Comparison of ENCODE assay signal across 25 cellular contexts in genomic region chr9:33435821-33436277, GRCh38. TPM values are rescaled to one million over a fixed set of nuclear protein-coding genes. Genes with fewer than 3 reads are reported as not detected.
A peak's percentile ranks its signal among the peaks of the same experiment; 100 is the strongest.
DNase-seq lines count a peak whose midpoint lies in the region; ATAC-seq and TF ChIP-seq lines count a peak whose summit lies in the region.
"Had no signal": no experiment of that assay in that cellular context is flagged by ENCODE, and none has a peak within 500 bp of the region (broad histone marks: within the 10 kb centered on the region; RNA-seq: fewer than 3 reads in every experiment).

No MANE protein-coding gene starts in this region.

- peaks cover 13% of the 10 kb centered on the region for H3K36me3 Mint-ChIP-seq in activated CD4-positive, alpha-beta T cell treated with anti-CD3 and anti-CD28 coated beads, Interleukin-2, amount 10 ng/mL, durations not matched to agents 7 days and 5 days (ENCODE audit: low read depth)
- H3K36me3 Mint-ChIP-seq: activated naive CD8-positive, alpha-beta T cell treated with anti-CD3 and anti-CD28 coated beads, Interleukin-2, amount 10 ng/mL, durations not matched to agents 7 days and 5 days; brain; type B pancreatic cell had no signal

- H3K9me3 Mint-ChIP-seq in activated CD4-positive, alpha-beta T cell treated with anti-CD3 and anti-CD28 coated beads, Interleukin-2, amount 10 ng/mL, durations not matched to agents 7 days and 5 days, result no peaks in the 10 kb centered on the region
- H3K9me3 Mint-ChIP-seq: activated naive CD8-positive, alpha-beta T cell treated with anti-CD3 and anti-CD28 coated beads, Interleukin-2, amount 10 ng/mL, durations not matched to agents 7 days and 5 days; naive thymus-derived CD8-positive, alpha-beta T cell; T-cell; type B pancreatic cell had no signal

- H3K27ac ChIP-seq in esophagus (ENCODE audit: low read depth in 2 of 2, low read length in 1 of 2) (peak overlapping the region; percentile 83 to 89), trophoblast cell (ENCODE audit: low read depth, low read length) (no peak overlapping the region)
- H3K27ac ChIP-seq: esophagus muscularis mucosa, ovary, stomach had no signal

- H3K36me3 ChIP-seq in esophagus (ENCODE audit: control insufficient read depth in 2 of 2, insufficient read depth in 2 of 2, low read length in 1 of 2), result peaks cover 0 to 6% of the 10 kb centered on the region in 2 donors
- H3K36me3 ChIP-seq in trophoblast cell (ENCODE audit: control insufficient read depth in 1 of 2, insufficient read depth in 2 of 2, low read length in 2 of 2), result no peaks in the 10 kb centered on the region
- no peaks in the 10 kb centered on the region for H3K36me3 ChIP-seq in mucosa of descending colon (ENCODE audit: low read depth)
- H3K36me3 ChIP-seq: esophagus muscularis mucosa, ovary, right atrium auricular region had no signal

- peak overlapping the region; percentile 23 for H2BK12ac ChIP-seq in trophoblast cell (ENCODE audit: low read length)

- H3K27me3 ChIP-seq in esophagus (ENCODE audit: control insufficient read depth in 1 of 2, insufficient read depth in 2 of 2, low read length in 2 of 2) (no peaks in the 10 kb centered on the region), trophoblast cell (ENCODE audit: insufficient read depth, low read length) (no peaks in the 10 kb centered on the region)
- H3K27me3 ChIP-seq: ovary, right atrium auricular region, stomach had no signal

- H2AK5ac ChIP-seq in trophoblast cell (ENCODE audit: low read length), result no peak overlapping the region

- H3K4me3 ChIP-seq in esophagus (ENCODE audit: low read depth in 1 of 2, low read length in 2 of 2), result no peak overlapping the region
- no peak overlapping the region for H3K4me3 ChIP-seq in trophoblast cell (ENCODE audit: low read depth, low read length)
- H3K4me3 ChIP-seq in mucosa of descending colon, result no peak overlapping the region
- H3K4me3 ChIP-seq: esophagus muscularis mucosa, ovary, right atrium auricular region, stomach had no signal

- POLR2A ChIA-PET in activated CD4-positive, alpha-beta T cell treated with anti-CD3 and anti-CD28 coated beads, Interleukin-2, amount 10 ng/mL, durations not matched to agents 7 days and 5 days (lab: Charles Lee), result no interaction called here

- H3K23ac ChIP-seq in trophoblast cell (ENCODE audit: low read length), result no peak overlapping the region

- H3K4me1 ChIP-seq in esophagus (ENCODE audit: control insufficient read depth in 2 of 2, insufficient read depth in 2 of 2, low read length in 1 of 2) (peaks cover 4 to 31% of the 10 kb centered on the region in 2 donors), trophoblast cell (ENCODE audit: control insufficient read depth in 1 of 2, insufficient read depth in 2 of 2, low read length in 2 of 2) (peaks cover 16% of the 10 kb centered on the region in 2 experiments), mucosa of descending colon (ENCODE audit: low read depth) (no peaks in the 10 kb centered on the region)

- no peak for TF ChIP-seq CTCF in mucosa of descending colon (IDR thresholded peaks at IDR 0.05)

- H2BK120ac ChIP-seq in trophoblast cell (ENCODE audit: insufficient read depth, low read length, poor library complexity), result no peak overlapping the region

- CTCF ChIA-PET in activated CD4-positive, alpha-beta T cell treated with anti-CD3 and anti-CD28 coated beads, Interleukin-2, amount 10 ng/mL, durations not matched to agents 7 days and 5 days (lab: Charles Lee), result interaction anchor here (1.0 to 7.2 kb wide), 3 partner anchors 19 to 31 kb away, joined by 3 to 38 read pairs (median 6); no protein-coding TSS in a partner anchor

- H3K9me3 ChIP-seq in esophagus (ENCODE audit: control insufficient read depth in 2 of 2, insufficient read depth in 1 of 2, low read depth in 1 of 2, low read length in 1 of 2) (no peaks in the 10 kb centered on the region), trophoblast cell (ENCODE audit: insufficient read depth, low read depth, low read length) (no peaks in the 10 kb centered on the region), mucosa of descending colon (no peaks in the 10 kb centered on the region)
- H3K9me3 ChIP-seq: esophagus muscularis mucosa, ovary, right atrium auricular region, stomach had no signal

- no peak overlapping the region for H3K18ac ChIP-seq in trophoblast cell (ENCODE audit: low read length)

- H3K4ac ChIP-seq in trophoblast cell (ENCODE audit: low read depth, low read length), result no peak overlapping the region

- DNase-seq in activated CD4-positive, alpha-beta T cell treated with anti-CD3 and anti-CD28 coated beads, Interleukin-2, amount 10 ng/mL, durations not matched to agents 7 days and 5 days, result no peak
- no peak for DNase-seq in activated CD4-positive, alpha-beta T cell treated with anti-CD3 and anti-CD28 coated beads for 4 hours
- DNase-seq in NCI-H82 treated with DMSO at 0.1 percent for 48 hours (lab: John Stamatoyannopoulos, UW; ENCODE audit: unreplicated experiment), result peak; percentile 89
- DNase-seq in trophoblast cell, result peak in 1 of 2 donors; percentile 14
- no peak for DNase-seq in mucosa of descending colon
- no peak for DNase-seq in SW 1271 (lab: John Stamatoyannopoulos, UW)
- DNase-seq in DMS153 (lab: John Stamatoyannopoulos, UW), result no peak
- DNase-seq: activated CD8-positive, alpha-beta memory T cell treated with anti-CD3 and anti-CD28 coated beads, Interleukin-2, amount 50 U/mL, for 48 hours; activated effector memory CD4-positive, alpha-beta T cell treated with Interleukin-2 at 50 U/mL for 16 hours; activated naive CD8-positive, alpha-beta T cell treated with anti-CD3 and anti-CD28 coated beads, Interleukin-2, amount 10 ng/mL, durations not matched to agents 7 days and 5 days; C1 segment of cervical spinal cord; effector CD8-positive, alpha-beta T cell; GDM1; KBM-7; NCI-H1694; ovary; stomach; T-cell had no signal

- peaks cover 51% of the 10 kb centered on the region for H3K4me1 Mint-ChIP-seq in activated CD4-positive, alpha-beta T cell treated with anti-CD3 and anti-CD28 coated beads, Interleukin-2, amount 10 ng/mL, durations not matched to agents 7 days and 5 days

- peak overlapping the region; percentile 58 for H3K27ac Mint-ChIP-seq in activated CD4-positive, alpha-beta T cell treated with anti-CD3 and anti-CD28 coated beads, Interleukin-2, amount 10 ng/mL, durations not matched to agents 7 days and 5 days
- H3K27ac Mint-ChIP-seq: activated naive CD8-positive, alpha-beta T cell treated with anti-CD3 and anti-CD28 coated beads, Interleukin-2, amount 10 ng/mL, durations not matched to agents 7 days and 5 days; T-cell; type B pancreatic cell had no signal

- no peak overlapping the region for H3K4me3 Mint-ChIP-seq in activated CD4-positive, alpha-beta T cell treated with anti-CD3 and anti-CD28 coated beads, Interleukin-2, amount 10 ng/mL, durations not matched to agents 7 days and 5 days
- H3K4me3 Mint-ChIP-seq: activated naive CD8-positive, alpha-beta T cell treated with anti-CD3 and anti-CD28 coated beads, Interleukin-2, amount 10 ng/mL, durations not matched to agents 7 days and 5 days; brain; naive thymus-derived CD8-positive, alpha-beta T cell; T-cell; type B pancreatic cell had no signal

- no peaks in the 10 kb centered on the region for H3K79me1 ChIP-seq in trophoblast cell (ENCODE audit: low read length)

- intact Hi-C loops in mucosa of descending colon (cut with DNase I, micrococcal nuclease), result no loop called here

- H4K8ac ChIP-seq in trophoblast cell (ENCODE audit: low read depth, low read length), result no peak overlapping the region

- no peak overlapping the region for H4K91ac ChIP-seq in trophoblast cell (ENCODE audit: low read depth, low read length)

- WGBS in esophagus, 2 donors, result 61 to 64% methylated on average over 8 of the region's 8 CpGs
- WGBS in trophoblast cell (ENCODE audit: extremely low coverage, insufficient coverage, insufficient read length), result no CpG with 5 or more reads among the region's 8 CpGs

- no peaks in the 10 kb centered on the region for H3K79me2 ChIP-seq in trophoblast cell (ENCODE audit: control insufficient read depth, insufficient read depth, low read length, poor library complexity)

- H2BK5ac ChIP-seq in trophoblast cell (ENCODE audit: low read depth, low read length, poor library complexity), result no peak overlapping the region

- no peak overlapping the region for H3K9ac ChIP-seq in trophoblast cell (ENCODE audit: low read length)

- no peak for ATAC-seq in mucosa of descending colon
- ATAC-seq: naive thymus-derived CD8-positive, alpha-beta T cell; T-cell had no signal

- H3K14ac ChIP-seq in trophoblast cell (ENCODE audit: low read length), result no peak overlapping the region

- no peak overlapping the region for H3K4me2 ChIP-seq in trophoblast cell (ENCODE audit: low read length)

- no peaks in the 10 kb centered on the region for H3K27me3 Mint-ChIP-seq in activated CD4-positive, alpha-beta T cell treated with anti-CD3 and anti-CD28 coated beads, Interleukin-2, amount 10 ng/mL, durations not matched to agents 7 days and 5 days
- H3K27me3 Mint-ChIP-seq: activated naive CD8-positive, alpha-beta T cell treated with anti-CD3 and anti-CD28 coated beads, Interleukin-2, amount 10 ng/mL, durations not matched to agents 7 days and 5 days; T-cell; type B pancreatic cell had no signal

- no peak overlapping the region for H2AFZ ChIP-seq in trophoblast cell (ENCODE audit: insufficient read depth, low read length, poor library complexity)

- H4K12ac ChIP-seq in trophoblast cell (ENCODE audit: low read depth, low read length), result no peak overlapping the region

RNA-seq across cellular contexts. Expression of gene AQP3, which starts 11.5 kb away (rescaled TPM):
- total RNA-seq in activated CD4-positive, alpha-beta T cell treated with anti-CD3 and anti-CD28 coated beads, Interleukin-2, amount 10 ng/mL, durations not matched to agents 7 days and 5 days, result 100 to 1,000 TPM; 190 to 194 TPM
- 1,000 to 10,000 TPM in 1 of 2 donors, 100 to 1,000 TPM in 1; 933 to 1,009 TPM for polyA plus RNA-seq in esophagus
- 10.4 and 11.8 TPM in 2 replicates for polyA plus RNA-seq in trophoblast cell (2013)
- 1 to 10 TPM; 2.6 to 8.3 (median 3.9) TPM for total RNA-seq in mucosa of descending colon

RNA-seq across cellular contexts. Expression of gene AQP7, which starts 33.5 kb away (rescaled TPM):
- under 1 TPM; 0.23 to 0.35 TPM for total RNA-seq in activated CD4-positive, alpha-beta T cell treated with anti-CD3 and anti-CD28 coated beads, Interleukin-2, amount 10 ng/mL, durations not matched to agents 7 days and 5 days
- 1 to 10 TPM in 1 of 2 donors, under 1 TPM in 1; 0.54 to 2.6 TPM for polyA plus RNA-seq in esophagus
- 0.03 and 0.07 TPM in 2 replicates for polyA plus RNA-seq in trophoblast cell (2013)
- total RNA-seq in mucosa of descending colon, result 10 to 100 TPM in 2 of 3 donors, 1 to 10 TPM in 1; 9.2 to 25.2 (median 17.2) TPM
- total RNA-seq: A673; activated naive CD8-positive, alpha-beta T cell treated with anti-CD3 and anti-CD28 coated beads, Interleukin-2, amount 10 ng/mL, durations not matched to agents 7 days and 5 days had no signal

RNA-seq across cellular contexts. Expression of gene NOL6, which starts 37.9 kb away (rescaled TPM):
- 10 to 100 TPM; 36.2 to 37.7 TPM for total RNA-seq in activated CD4-positive, alpha-beta T cell treated with anti-CD3 and anti-CD28 coated beads, Interleukin-2, amount 10 ng/mL, durations not matched to agents 7 days and 5 days
- polyA plus RNA-seq in esophagus, result 10 to 100 TPM; 25.2 to 29.2 TPM
- polyA plus RNA-seq in trophoblast cell (2013), result 14.9 and 16.3 TPM in 2 replicates
- total RNA-seq in mucosa of descending colon, result 10 to 100 TPM; 18.8 to 20.2 (median 18.8) TPM

Comparison
In these comparisons a context has a peak if more than half of its experiments do, and no peak if none do; other contexts are left out.
1. RNA of gene AQP3, which starts 11.5 kb away (total RNA-seq): 190 to 194 TPM in activated CD4-positive, alpha-beta T cell treated with anti-CD3 and anti-CD28 coated beads, Interleukin-2, amount 10 ng/mL, durations not matched to agents 7 days and 5 days; 2.6 to 8.3 TPM in mucosa of descending colon; every median in the first group is over 10 times any median in the second.
2. RNA of gene AQP7, which starts 33.5 kb away (total RNA-seq): 9.2 to 25.2 TPM in mucosa of descending colon; 0.23 to 0.35 TPM in activated CD4-positive, alpha-beta T cell treated with anti-CD3 and anti-CD28 coated beads, Interleukin-2, amount 10 ng/mL, durations not matched to agents 7 days and 5 days; every median in the first group is over 4 times any median in the second.